ENCODE assay signal across 20 cellular contexts in the genomic region with DNA sequence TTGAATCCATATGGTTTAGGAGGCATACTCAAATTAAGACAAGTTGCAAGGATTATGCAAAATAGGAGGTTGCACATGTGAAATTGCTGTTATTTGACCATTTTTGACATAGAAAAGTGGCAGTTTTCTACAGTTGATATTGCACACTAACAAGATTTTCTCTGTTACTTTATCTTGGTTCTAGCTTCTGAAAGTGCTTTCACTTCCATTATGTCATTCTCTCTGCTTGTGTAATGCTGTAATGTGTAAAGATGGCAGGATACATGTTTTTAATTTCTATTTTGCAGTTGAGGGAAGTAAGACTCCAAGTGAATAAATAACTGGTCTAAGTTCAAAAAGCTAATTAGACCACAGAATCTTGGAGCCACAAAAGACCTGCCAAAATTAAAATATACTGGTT.
DNase-seq lines count a peak whose midpoint lies in the region; ATAC-seq and TF ChIP-seq lines count a peak whose summit lies in the region.
"Had no signal": no experiment of that assay in that cellular context is flagged by ENCODE, and none has a peak within 500 bp of the region (broad histone marks: within the 10 kb centered on the region; RNA-seq: fewer than 3 reads in every experiment).

No MANE protein-coding gene starts in this region.

- H3K27me3 Mint-ChIP-seq in activated CD8-positive, alpha-beta memory T cell treated with anti-CD3 and anti-CD28 coated beads, Interleukin-2, amount 10 ng/mL, durations not matched to agents 7 days and 5 days, result peaks cover 31% of the 10 kb centered on the region
- H3K27me3 Mint-ChIP-seq: dendritic cell treated with granulocyte-macrophage colony-stimulating factor and Interleukin-4, amounts not matched to agents 40 ng/mL and 50 ng/mL, for 4 days; IgD-negative memory B cell had no signal

- H3K4me3 Mint-ChIP-seq in activated CD8-positive, alpha-beta memory T cell treated with anti-CD3 and anti-CD28 coated beads, Interleukin-2, amount 10 ng/mL, durations not matched to agents 7 days and 5 days, result no peak overlapping the region
- H3K4me3 Mint-ChIP-seq: CD4-positive, alpha-beta memory T cell; dendritic cell treated with granulocyte-macrophage colony-stimulating factor and Interleukin-4, amounts not matched to agents 40 ng/mL and 50 ng/mL, for 4 days; IgD-negative memory B cell had no signal

- H3K4me1 Mint-ChIP-seq in activated CD8-positive, alpha-beta memory T cell treated with anti-CD3 and anti-CD28 coated beads, Interleukin-2, amount 10 ng/mL, durations not matched to agents 7 days and 5 days, result no peaks in the 10 kb centered on the region
- H3K4me1 Mint-ChIP-seq: CD4-positive, alpha-beta memory T cell; IgD-negative memory B cell had no signal

- DNase-seq in GM13976 (ENCODE audit: low spot score) (peak; percentile 33), NOMO-1 treated with DMSO at 0.1 percent for 48 hours (lab: John Stamatoyannopoulos, UW; ENCODE audit: unreplicated experiment) (peak; percentile 57), germinal center (ENCODE audit: low spot score) (no peak)
- DNase-seq in activated CD8-positive, alpha-beta memory T cell treated with anti-CD3 and anti-CD28 coated beads, Interleukin-2, amount 10 ng/mL, durations not matched to agents 7 days and 5 days, result no peak
- no peak for DNase-seq in activated naive CD4-positive, alpha-beta T cell treated with anti-CD3 and anti-CD28 coated beads, Interleukin-2, amount 50 U/mL, for 16 hours
- DNase-seq: activated CD4-positive, alpha-beta T cell treated with anti-CD3 and anti-CD28 coated beads for 4 hours; CD4-positive, alpha-beta memory T cell; DND-41; foreskin keratinocyte; left cardiac atrium; NCI-H1048; NCI-H526; stimulated activated CD4-positive, alpha-beta T cell treated with anti-CD3 and anti-CD28 coated beads, Interleukin-4, amount 100 ng/mL, for 24 hours; T1000 had no signal

- H3K9me3 Mint-ChIP-seq in activated CD8-positive, alpha-beta memory T cell treated with anti-CD3 and anti-CD28 coated beads, Interleukin-2, amount 10 ng/mL, durations not matched to agents 7 days and 5 days (ENCODE audit: low read depth), result no peaks in the 10 kb centered on the region
- H3K9me3 Mint-ChIP-seq: CD4-positive, alpha-beta memory T cell; dendritic cell treated with granulocyte-macrophage colony-stimulating factor and Interleukin-4, amounts not matched to agents 40 ng/mL and 50 ng/mL, for 4 days; IgD-negative memory B cell had no signal

- no peak overlapping the region for H3K27ac Mint-ChIP-seq in activated CD8-positive, alpha-beta memory T cell treated with anti-CD3 and anti-CD28 coated beads, Interleukin-2, amount 10 ng/mL, durations not matched to agents 7 days and 5 days
- H3K27ac Mint-ChIP-seq: CD4-positive, alpha-beta memory T cell; dendritic cell treated with granulocyte-macrophage colony-stimulating factor and Interleukin-4, amounts not matched to agents 40 ng/mL and 50 ng/mL, for 4 days; IgD-negative memory B cell had no signal

- CTCF ChIA-PET in activated CD8-positive, alpha-beta memory T cell treated with anti-CD3 and anti-CD28 coated beads, Interleukin-2, amount 10 ng/mL, durations not matched to agents 7 days and 5 days (lab: Charles Lee), result interaction anchor here (1.1 kb wide), 1 partner anchor 15 kb away, joined by 3 read pairs; no protein-coding TSS in a partner anchor

- ATAC-seq in GM18907 (IDR thresholded peaks at IDR 0.05; ENCODE audit: unreplicated experiment), result peak; percentile 48
- ATAC-seq in HG03159 (IDR thresholded peaks at IDR 0.05; ENCODE audit: unreplicated experiment), result peak; percentile 78
- ATAC-seq in esophagus mucosa, result no peak
- no peak for ATAC-seq in activated CD8-positive, alpha-beta memory T cell treated with anti-CD3 and anti-CD28 coated beads, Interleukin-2, amount 10 ng/mL, durations not matched to agents 7 days and 5 days
- ATAC-seq: foreskin keratinocyte, left cardiac atrium, SK-N-SH treated with all-trans-retinoic acid at 6 μM for 48 hours had no signal

- H3K36me3 Mint-ChIP-seq in activated CD8-positive, alpha-beta memory T cell treated with anti-CD3 and anti-CD28 coated beads, Interleukin-2, amount 10 ng/mL, durations not matched to agents 7 days and 5 days, result no peaks in the 10 kb centered on the region
- H3K36me3 Mint-ChIP-seq: CD4-positive, alpha-beta memory T cell; IgD-negative memory B cell had no signal

- no peak for TF ChIP-seq CTCF in GM13976 (IDR thresholded peaks at IDR 0.05; ENCODE audit: borderline replicate concordance, control extremely low read depth, extremely low read depth, insufficient read depth, missing control alignments)

- in situ Hi-C loops in GM13976 (cut with MboI; ENCODE audit: low sequenced_read_pairs, unreplicated experiment), result loop anchor here (25.0 kb wide), 1 partner anchor 852 kb away; no protein-coding TSS in a partner anchor

Comparison
In these comparisons a context has a peak if more than half of its experiments do, and no peak if none do; other contexts are left out.
1. DNase-seq: peak in GM13976 (single experiment) and NOMO-1 treated with DMSO at 0.1 percent for 48 hours (single experiment); none in activated CD8-positive, alpha-beta memory T cell treated with anti-CD3 and anti-CD28 coated beads, Interleukin-2, amount 10 ng/mL, durations not matched to agents 7 days and 5 days (single experiment), germinal center (single experiment) and activated naive CD4-positive, alpha-beta T cell treated with anti-CD3 and anti-CD28 coated beads, Interleukin-2, amount 50 U/mL, for 16 hours (single experiment).
2. ATAC-seq: peak in GM18907 (single experiment) and HG03159 (single experiment); none in esophagus mucosa (single experiment) and activated CD8-positive, alpha-beta memory T cell treated with anti-CD3 and anti-CD28 coated beads, Interleukin-2, amount 10 ng/mL, durations not matched to agents 7 days and 5 days (single experiment).